1 cellular context compared by ENCODE assay signal in the genomic region with DNA sequence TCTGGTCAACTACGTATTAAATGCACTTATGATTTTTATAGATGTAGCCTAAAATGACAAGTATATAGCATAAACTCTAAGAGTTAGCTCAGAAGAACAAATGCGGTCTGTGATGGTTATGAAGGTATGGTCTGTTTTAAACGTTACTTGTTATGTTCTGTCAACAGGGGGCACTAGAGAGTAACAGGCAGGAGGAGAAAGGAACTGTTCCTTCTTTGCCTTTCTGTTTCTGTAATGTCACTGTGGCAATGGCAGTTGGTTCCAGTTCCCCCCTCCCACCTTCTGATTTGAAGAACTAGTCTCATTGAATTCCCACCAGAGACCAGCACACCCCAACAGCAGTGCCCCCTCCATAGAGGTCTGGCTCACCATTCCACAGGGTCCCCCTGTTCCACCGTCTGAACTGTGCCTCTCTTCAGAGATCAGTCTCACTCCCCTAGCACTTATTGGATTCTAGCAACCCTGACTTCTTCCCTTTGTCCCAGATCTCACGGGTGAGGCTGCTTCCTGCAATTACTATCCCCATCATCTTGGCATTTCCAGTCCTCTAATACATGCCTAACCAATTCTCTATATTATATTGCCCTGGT.
TF ChIP-seq lines count a peak whose summit lies in the region.

No MANE protein-coding gene starts in this region.

TF ChIP-seq in WTC11, 78 proteins besides CTCF, POLR2A, EP300 and RAD21 (continued from another document):
- no peak for TF ChIP-seq ZBTB43 (CRISPR knock-in tag; IDR thresholded peaks at IDR 0.05)
TF ChIP-seq in WTC11: peak in this region for 0.
